22 cellular contexts compared by ENCODE assay signal in genomic region chr1:165815725-165816124, GRCh38. TPM values are rescaled to one million over a fixed set of nuclear protein-coding genes. Genes with fewer than 3 reads are reported as not detected.
DNase-seq lines count a peak whose midpoint lies in the region; ATAC-seq, FAIRE-seq and TF ChIP-seq lines count a peak whose summit lies in the region.
"Had no signal": no experiment of that assay in that cellular context is flagged by ENCODE, and none has a peak within 500 bp of the region (broad histone marks: within the 10 kb centered on the region; RNA-seq: fewer than 3 reads in every experiment).

No MANE protein-coding gene starts in this region.

- H3K36me3 ChIP-seq in IMR-90 (ENCODE audit: control insufficient read depth, insufficient read depth, low read length) (no peaks in the 10 kb centered on the region), brain microvascular endothelial cell (replicated peaks) (no peaks in the 10 kb centered on the region)
- H3K36me3 ChIP-seq: colonic mucosa, left lung, SJSA1, vagina had no signal

- dilution Hi-C loops in IMR-90 (cut with HindIII; ENCODE audit: low sequenced_read_pairs, unreplicated experiment): no loop called here

- H3K27ac ChIP-seq in IMR-90 (ENCODE audit: insufficient read depth, low read length) (no peak overlapping the region), brain microvascular endothelial cell (no peak overlapping the region)
- H3K27ac ChIP-seq: colonic mucosa, epithelial cell of prostate, left lung, psoas muscle, SJSA1, vagina had no signal

- CTCF ChIA-PET in IMR-90 (lab: Yijun Ruan, JAX): no interaction called here

- no peaks in the 10 kb centered on the region; the same call in 1 of the 2 replicates for H3K4me1 ChIP-seq in IMR-90 (ENCODE audit: control insufficient read depth, insufficient read depth, low read length)
- H3K4me1 ChIP-seq: colonic mucosa, left lung, psoas muscle, SJSA1, vagina had no signal

- POLR2A ChIA-PET in IMR-90 (lab: Charles Lee; ENCODE audit: unreplicated experiment): no interaction called here

- H3K4me3 ChIP-seq in IMR-90 (ENCODE audit: insufficient read depth, low read depth, low read length): no peak overlapping the region
- H3K4me3 ChIP-seq in brain microvascular endothelial cell (ENCODE audit: low read depth, low read length): no peak overlapping the region
- H3K4me3 ChIP-seq: colonic mucosa, left lung, psoas muscle, SJSA1, vagina had no signal

- no peak overlapping the region for H2AK5ac ChIP-seq in IMR-90 (ENCODE audit: low read depth, low read length)

- no peak overlapping the region for H3K18ac ChIP-seq in IMR-90 (ENCODE audit: low read depth, low read length)

- no peak overlapping the region for H4K8ac ChIP-seq in IMR-90 (ENCODE audit: low read depth in 2 of 2, low read length in 2 of 2)

- no TSS peak for BruUV-seq in IMR-90 (replicated peaks; lab: Mats Ljungman, UMichigan)

- TF ChIP-seq POLR2A in IMR-90 (IDR thresholded peaks at IDR 0.05; ENCODE audit: low read depth, low read length): no peak

- intact Hi-C loops in IMR-90 (cut with micrococcal nuclease): no loop called here

- in situ Hi-C loops in IMR-90 (cut with MboI; ENCODE audit: low sequenced_read_pairs): no loop called here
- in situ Hi-C loops in brain microvascular endothelial cell (cut with HindIII; ENCODE audit: low pct_ligation_motif_present, low sequenced_read_pairs): no loop called here

- no peak overlapping the region for H3K9ac ChIP-seq in IMR-90 (ENCODE audit: low read depth, low read length)

- peak overlapping the region; percentile 19 for H2AFZ ChIP-seq in IMR-90 (replicated peaks; ENCODE audit: low read length, poor library complexity)

- no peak overlapping the region for H2BK20ac ChIP-seq in IMR-90 (ENCODE audit: low read depth, low read length)

- peak overlapping the region; percentile 33; the same call in 1 of the 2 replicates for H3K4me2 ChIP-seq in IMR-90 (ENCODE audit: low read depth, low read length)

- no peak overlapping the region for H3K14ac ChIP-seq in IMR-90 (replicated peaks; ENCODE audit: low read depth, low read length)

- FAIRE-seq in GM19239 (lab: Jason Lieb, UNC): no peak
- FAIRE-seq: D721Med had no signal

- no peaks in the 10 kb centered on the region for H3K9me1 ChIP-seq in IMR-90 (ENCODE audit: insufficient read depth, low read length)

- H2BK5ac ChIP-seq in IMR-90 (ENCODE audit: low read depth, low read length, poor library complexity, severe bottlenecking): no peak overlapping the region

- H3K79me1 ChIP-seq in IMR-90 (ENCODE audit: low read depth in 1 of 2, low read length in 2 of 2): no peaks in the 10 kb centered on the region

- H2BK15ac ChIP-seq in IMR-90 (ENCODE audit: low read depth, low read length): no peak overlapping the region

- TF ChIP-seq CTCF in IMR-90 (conservative IDR thresholded peaks at IDR 0.05; ENCODE audit: low read depth, low read length): no peak
- TF ChIP-seq CTCF in brain microvascular endothelial cell (IDR thresholded peaks at IDR 0.05; ENCODE audit: low read depth, low read length, missing control alignments): no peak

- H4K91ac ChIP-seq in IMR-90 (ENCODE audit: insufficient read depth, low read depth, low read length): no peak overlapping the region

- H3K4ac ChIP-seq in IMR-90 (ENCODE audit: low read depth, low read length): no peak overlapping the region

- no peak overlapping the region for H3K56ac ChIP-seq in IMR-90 (ENCODE audit: extremely low read depth, insufficient read depth, low read length)

- H3K9me3 ChIP-seq in IMR-90 (ENCODE audit: control insufficient read depth, insufficient read depth, low read length): no peaks in the 10 kb centered on the region
- H3K9me3 ChIP-seq: colonic mucosa, psoas muscle, SJSA1, vagina had no signal

- no peaks in the 10 kb centered on the region for H4K20me1 ChIP-seq in IMR-90 (ENCODE audit: insufficient read depth, low read length)

- ATAC-seq in IMR-90 (ENCODE audit: low read depth): peak; percentile 96
- ATAC-seq: activated naive CD8-positive, alpha-beta T cell treated with anti-CD3 and anti-CD28 coated beads, Interleukin-2, amount 50 U/mL, for 24 hours; activated T-cell treated with anti-CD3 and anti-CD28 coated beads, Interleukin-2, amount 50 U/mL, for 4 hours; left lung; naive thymus-derived CD4-positive, alpha-beta T cell; psoas muscle had no signal

- H2BK120ac ChIP-seq in IMR-90 (ENCODE audit: low read depth, low read length): no peak overlapping the region

- no peak for TF ChIP-seq RAD21 in IMR-90 (IDR thresholded peaks at IDR 0.05; ENCODE audit: low read length)

- H3K23ac ChIP-seq in IMR-90 (ENCODE audit: low read depth, low read length): no peak overlapping the region

- no peak overlapping the region for H4K5ac ChIP-seq in IMR-90 (ENCODE audit: low read depth, low read length)

- WGBS in IMR-90 (ENCODE audit: extremely low coverage in 2 of 2, insufficient read length in 1 of 2), 2 experiments: 20% methylated on average over 1 of the region's 3 CpGs; no CpG with 5 or more reads in 1 of the 2 experiments

- H3K27me3 ChIP-seq in IMR-90 (ENCODE audit: control insufficient read depth, insufficient read depth, low read length) (no peaks in the 10 kb centered on the region), brain microvascular endothelial cell (replicated peaks) (no peaks in the 10 kb centered on the region)
- H3K27me3 ChIP-seq: colonic mucosa, left lung, SJSA1, vagina had no signal

- DNase-seq in AG20443 (ENCODE audit: low spot score) (peak; percentile 35), IMR-90 (peak; percentile 65), brain microvascular endothelial cell (peak; percentile 61), kidney glomerular epithelial cell (lab: John Stamatoyannopoulos, UW) (peak; percentile 15), HK-2 (ENCODE audit: unreplicated experiment) (no peak), OCI-M2 (lab: John Stamatoyannopoulos, UW; ENCODE audit: unreplicated experiment) (no peak), GM19239 (ENCODE audit: insufficient read length, low spot score) (no peak)
- no peak for DNase-seq in activated effector memory CD4-positive, alpha-beta T cell treated with anti-CD3 and anti-CD28 coated beads, Interleukin-2, amount 50 U/mL, for 16 hours
- DNase-seq: activated naive CD8-positive, alpha-beta T cell treated with anti-CD3 and anti-CD28 coated beads, Interleukin-2, amount 50 U/mL, for 24 hours; activated T-cell treated with anti-CD3 and anti-CD28 coated beads, Interleukin-2, amount 50 U/mL, for 4 hours; AML-193; colonic mucosa; left lung; naive thymus-derived CD4-positive, alpha-beta T cell; NCI-H446 treated with DMSO at 0.1 percent for 48 hours; psoas muscle; stimulated activated CD4-positive, alpha-beta T cell treated with anti-CD3 and anti-CD28 coated beads, Interleukin-12 subunit alpha, Interleukin-12 subunit beta, amount 100 ng/mL, for 4 hours; stimulated activated naive CD4-positive, alpha-beta T cell had no signal

- no peak overlapping the region for H2AK9ac ChIP-seq in IMR-90 (replicated peaks; ENCODE audit: low read depth, low read length, poor library complexity)

TF ChIP-seq in IMR-90, 13 proteins besides CTCF, POLR2A, EP300 and RAD21:
- TF ChIP-seq BHLHE40 (IDR thresholded peaks at IDR 0.05; ENCODE audit: low read depth, low read length) (0 out of 2 replicates have a peak, but pooled peaks have one; percentile 8), FOS (IDR thresholded peaks at IDR 0.05; ENCODE audit: low read depth, low read length) (0 out of 2 replicates have a peak, but pooled peaks have one; percentile 3), USF2 (IDR thresholded peaks at IDR 0.05; ENCODE audit: low read depth, low read length) (no peak)

RNA-seq across cellular contexts. Expression of gene UCK2, which starts 11.7 kb away (rescaled TPM):
- total RNA-seq in IMR-90 (2012; rRNA removed): 74.2 and 87.8 TPM in 2 replicates
- polyA plus RNA-seq in IMR-90 (2012; rRNA removed): 76.4 and 83.0 TPM in 2 replicates
- 62.3 and 63.1 TPM in 2 replicates for polyA plus RNA-seq in IMR-90 (2012; cell fraction: cytosol; rRNA removed)
- polyA plus RNA-seq in IMR-90 (2012; cell fraction: nucleus; rRNA removed; ENCODE audit: low replicate concordance): 38.7 and 53.5 TPM in 2 replicates

RNA-seq across cellular contexts. Expression of gene TMCO1, which starts 47.1 kb away (rescaled TPM):
- 86.4 and 121 TPM in 2 replicates for total RNA-seq in IMR-90 (2012; rRNA removed)
- 95.7 and 113 TPM in 2 replicates for polyA plus RNA-seq in IMR-90 (2012; rRNA removed)
- 17.7 and 25.7 TPM in 2 replicates for polyA plus RNA-seq in IMR-90 (2012; cell fraction: cytosol; rRNA removed)
- 7.2 and 45.2 TPM in 2 replicates for polyA plus RNA-seq in IMR-90 (2012; cell fraction: nucleus; rRNA removed; ENCODE audit: low replicate concordance)

Comparison
In these comparisons a context has a peak if more than half of its experiments do, and no peak if none do; other contexts are left out.
1. DNase-seq: peak in AG20443 (single experiment), IMR-90 (single experiment), brain microvascular endothelial cell (single experiment) and kidney glomerular epithelial cell (single experiment); none in HK-2 (single experiment), OCI-M2 (single experiment), GM19239 (single experiment) and activated effector memory CD4-positive, alpha-beta T cell treated with anti-CD3 and anti-CD28 coated beads, Interleukin-2, amount 50 U/mL, for 16 hours (single experiment).